18 cellular contexts compared by ENCODE assay signal in the genomic region with DNA sequence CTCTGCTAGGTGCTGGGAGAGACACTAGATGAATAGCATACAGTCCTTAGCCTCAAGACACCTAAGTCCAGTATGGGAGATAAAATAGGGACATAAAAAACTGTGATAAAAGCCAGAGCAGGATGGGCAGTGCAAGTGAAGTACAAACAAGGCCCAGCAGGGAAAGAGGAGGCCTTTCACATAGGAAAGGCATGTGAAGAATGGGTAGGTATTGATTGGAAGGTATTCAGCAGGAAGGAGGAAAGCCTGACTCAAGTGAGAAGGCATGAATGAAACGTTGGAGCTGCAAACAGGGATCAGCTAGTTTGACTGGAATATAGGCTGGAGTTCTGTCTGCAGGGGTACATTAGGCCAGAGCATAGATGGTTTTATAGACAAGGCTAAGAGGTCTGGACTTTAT. TPM values are rescaled to one million over a fixed set of nuclear protein-coding genes. Genes with fewer than 3 reads are reported as not detected.
DNase-seq lines count a peak whose midpoint lies in the region; ATAC-seq, FAIRE-seq and TF ChIP-seq lines count a peak whose summit lies in the region.
"Had no signal": no experiment of that assay in that cellular context is flagged by ENCODE, and none has a peak within 500 bp of the region (broad histone marks: within the 10 kb centered on the region; RNA-seq: fewer than 3 reads in every experiment).

No MANE protein-coding gene starts in this region.

- H3K9ac ChIP-seq in HCT116 (ENCODE audit: low read length) (no peak overlapping the region), astrocyte (ENCODE audit: low read length) (no peak overlapping the region), trophoblast cell (ENCODE audit: low read length) (no peak overlapping the region)

- intact Hi-C loops in HCT116 (cut with micrococcal nuclease): loop anchor here (10.0 kb wide), 1 partner anchor 246 kb away; no protein-coding TSS in a partner anchor

- no peak overlapping the region for H3K14ac ChIP-seq in trophoblast cell (ENCODE audit: low read length)

- no peaks in the 10 kb centered on the region for H4K20me1 ChIP-seq in HCT116 (ENCODE audit: insufficient read depth)
- H4K20me1 ChIP-seq in astrocyte (ENCODE audit: insufficient read depth, low read length): no peaks in the 10 kb centered on the region

- no peak for TF ChIP-seq POLR2A in HCT116 (IDR thresholded peaks at IDR 0.05; ENCODE audit: borderline replicate concordance, extremely low read depth, insufficient read depth, insufficient read length)

- H4K12ac ChIP-seq in trophoblast cell (ENCODE audit: low read depth, low read length): no peak overlapping the region

- H3K9me2 ChIP-seq in HCT116 (ENCODE audit: insufficient read depth): no peaks in the 10 kb centered on the region

- no peaks in the 10 kb centered on the region for H3K9me3 Mint-ChIP-seq in T-helper 2 cell treated with Interferon-gamma antibody and Interleukin-4, amounts not matched to agents 5 μg/mL and 100 μg/mL, for 36 hours
- H3K9me3 Mint-ChIP-seq in astrocyte (ENCODE audit: unreplicated experiment): no peaks in the 10 kb centered on the region
- H3K9me3 Mint-ChIP-seq: activated T-helper 2 cell treated with anti-CD3 and anti-CD28 coated beads, Interferon-gamma antibody, Interleukin-2, Interleukin-4, amounts not matched to agents 10 μg/mL and 5 μg/mL and 100 μg/mL, durations not matched to agents 14 hours and 24 hours and 36 hours had no signal

- H2AK5ac ChIP-seq in trophoblast cell (ENCODE audit: low read length): no peak overlapping the region

- H3K4me2 ChIP-seq in HCT116 (ENCODE audit: low read length) (peak overlapping the region; percentile 27; the same call in 1 of the 2 replicates), astrocyte (ENCODE audit: low read length) (no peak overlapping the region), trophoblast cell (ENCODE audit: low read length) (no peak overlapping the region)
- H3K4me2 ChIP-seq: hepatocyte had no signal

- H3K23ac ChIP-seq in trophoblast cell (ENCODE audit: low read length): no peak overlapping the region

- ATAC-seq in HCT116: peak; percentile 77; the same call in 1 of the 2 replicates

- no TSS peak for BruUV-seq in HCT116 (replicated peaks; lab: Mats Ljungman, UMichigan)

- H3K18ac ChIP-seq in trophoblast cell (ENCODE audit: low read length): no peak overlapping the region

- no peak overlapping the region for H2BK120ac ChIP-seq in trophoblast cell (ENCODE audit: insufficient read depth, low read length, poor library complexity)

- no peaks in the 10 kb centered on the region for H3K9me3 ChIP-seq in HCT116 (ENCODE audit: control insufficient read depth in 1 of 2, insufficient read depth in 1 of 2, low read depth in 1 of 2, low read length in 2 of 2)
- H3K9me3 ChIP-seq in astrocyte (ENCODE audit: insufficient read depth, low read depth, low read length): no peaks in the 10 kb centered on the region
- no peaks in the 10 kb centered on the region for H3K9me3 ChIP-seq in trophoblast cell (ENCODE audit: insufficient read depth, low read depth, low read length)

- H3K27me3 Mint-ChIP-seq in T-helper 2 cell treated with Interferon-gamma antibody and Interleukin-4, amounts not matched to agents 5 μg/mL and 100 μg/mL, for 36 hours (ENCODE audit: low read depth): peaks cover 28% of the 10 kb centered on the region
- peaks cover 2% of the 10 kb centered on the region for H3K27me3 Mint-ChIP-seq in astrocyte (ENCODE audit: low read depth, unreplicated experiment)

- no peak for TF ChIP-seq RAD21 in HCT116 (IDR thresholded peaks at IDR 0.05; ENCODE audit: low read depth)

- H3K36me3 Mint-ChIP-seq in T-helper 2 cell treated with Interferon-gamma antibody and Interleukin-4, amounts not matched to agents 5 μg/mL and 100 μg/mL, for 36 hours (ENCODE audit: low read depth): no peaks in the 10 kb centered on the region
- no peaks in the 10 kb centered on the region for H3K36me3 Mint-ChIP-seq in astrocyte (ENCODE audit: low read depth, unreplicated experiment)

- H3K27me3 ChIP-seq in HCT116 (ENCODE audit: insufficient read depth, low read length): peaks cover 29% of the 10 kb centered on the region; the same call in 1 of the 2 replicates
- peaks cover 17% of the 10 kb centered on the region for H3K27me3 ChIP-seq in astrocyte (ENCODE audit: insufficient read depth, low read length)
- H3K27me3 ChIP-seq in trophoblast cell (ENCODE audit: insufficient read depth, low read length): no peaks in the 10 kb centered on the region
- H3K27me3 ChIP-seq: brain microvascular endothelial cell had no signal

- H2BK5ac ChIP-seq in trophoblast cell (ENCODE audit: low read depth, low read length, poor library complexity): no peak overlapping the region

- H4K8ac ChIP-seq in trophoblast cell (ENCODE audit: low read depth, low read length): no peak overlapping the region

- no peak overlapping the region for H3K4ac ChIP-seq in trophoblast cell (ENCODE audit: low read depth, low read length)

- no peak overlapping the region for H4K91ac ChIP-seq in trophoblast cell (ENCODE audit: low read depth, low read length)

- CTCF ChIA-PET in HCT116 (lab: Charles Lee): no interaction called here

- H3K4me3 Mint-ChIP-seq in T-helper 2 cell treated with Interferon-gamma antibody and Interleukin-4, amounts not matched to agents 5 μg/mL and 100 μg/mL, for 36 hours: peak overlapping the region; percentile 31
- H3K4me3 Mint-ChIP-seq in astrocyte (ENCODE audit: unreplicated experiment): no peak overlapping the region

- H3K79me1 ChIP-seq in trophoblast cell (ENCODE audit: low read length): peaks cover 4% of the 10 kb centered on the region

- no peak for DNase-seq in T-helper 2 cell treated with Interferon-gamma antibody and Interleukin-4, amounts not matched to agents 5 μg/mL and 100 μg/mL, for 36 hours (ENCODE audit: low spot score)
- DNase-seq in T-helper 2 cell (no peak), HCT116 (ENCODE audit: low read depth, low spot score) (no peak), astrocyte (ENCODE audit: low read depth) (no peak), trophoblast cell (peak in 1 of 2 donors; percentile 71), KG1 (lab: John Stamatoyannopoulos, UW) (no peak), NCI-H446 treated with DMSO at 0.1 percent for 48 hours (lab: John Stamatoyannopoulos, UW) (no peak)
- DNase-seq in activated CD4-positive, CD25-positive, alpha-beta regulatory T cell treated with anti-CD3 and anti-CD28 coated beads, Interleukin-2, amount 50 U/mL, for 72 hours: no peak
- DNase-seq: 8988T; activated CD4-positive, alpha-beta T cell treated with anti-CD3 and anti-CD28 coated beads for 1 hour; brain microvascular endothelial cell; dorsolateral prefrontal cortex; GDM1; NCI-H2029; NCI-H524 treated with DMSO at 0.1 percent for 48 hours had no signal

- H3K4me1 ChIP-seq in HCT116 (ENCODE audit: control insufficient read depth in 1 of 2, insufficient read depth in 2 of 2, low read length in 2 of 2) (peaks cover 0 to 20% of the 10 kb centered on the region in 2 experiments; a peak in 1 of 4 replicates), astrocyte (ENCODE audit: insufficient read depth, low read length) (no peaks in the 10 kb centered on the region), trophoblast cell (ENCODE audit: control insufficient read depth in 1 of 2, insufficient read depth in 2 of 2, low read length in 2 of 2) (peaks cover 8 to 10% of the 10 kb centered on the region in 2 experiments)

- POLR2A ChIA-PET in HCT116 (lab: Charles Lee): no interaction called here

- H2AFZ ChIP-seq in HCT116 (ENCODE audit: low read depth, low read length, poor library complexity, severe bottlenecking): no peak overlapping the region
- H2AFZ ChIP-seq in astrocyte (ENCODE audit: low read depth, low read length): no peak overlapping the region
- no peak overlapping the region for H2AFZ ChIP-seq in trophoblast cell (ENCODE audit: insufficient read depth, low read length, poor library complexity)
- H2AFZ ChIP-seq: hepatocyte had no signal

- H3K79me2 ChIP-seq in HCT116 (ENCODE audit: insufficient read depth, low read length) (no peaks in the 10 kb centered on the region), astrocyte (ENCODE audit: insufficient read depth, low read length) (no peaks in the 10 kb centered on the region), trophoblast cell (ENCODE audit: control insufficient read depth, insufficient read depth, low read length, poor library complexity) (no peaks in the 10 kb centered on the region)
- H3K79me2 ChIP-seq: hepatocyte had no signal

- no peak for FAIRE-seq in astrocyte (lab: Jason Lieb, UNC)

- no CpG with 5 or more reads among the region's 1 CpG for WGBS in trophoblast cell (ENCODE audit: extremely low coverage, insufficient coverage, insufficient read length)

- H3K36me3 ChIP-seq in HCT116 (ENCODE audit: control insufficient read depth in 1 of 2, insufficient read depth in 2 of 2, low read length in 2 of 2) (no peaks in the 10 kb centered on the region), astrocyte (ENCODE audit: insufficient read depth, low read length) (no peaks in the 10 kb centered on the region), trophoblast cell (ENCODE audit: control insufficient read depth in 1 of 2, insufficient read depth in 2 of 2, low read length in 2 of 2) (no peaks in the 10 kb centered on the region)
- H3K36me3 ChIP-seq: brain microvascular endothelial cell had no signal

- H3K4me3 ChIP-seq in HCT116 (replicated peaks in 1 of 2; ENCODE audit: low read depth in 1 of 2, low read length in 2 of 2) (no peak overlapping the region), astrocyte (ENCODE audit: insufficient read depth, low read depth, low read length) (no peak overlapping the region), trophoblast cell (ENCODE audit: low read depth, low read length) (no peak overlapping the region)
- H3K4me3 ChIP-seq: dorsolateral prefrontal cortex, hepatocyte had no signal

- H3K27ac Mint-ChIP-seq in T-helper 2 cell treated with Interferon-gamma antibody and Interleukin-4, amounts not matched to agents 5 μg/mL and 100 μg/mL, for 36 hours: peak overlapping the region; percentile 85
- H3K27ac Mint-ChIP-seq in astrocyte (ENCODE audit: unreplicated experiment): peak overlapping the region; percentile 4

- no peak overlapping the region for H3K27ac ChIP-seq in HCT116 (ENCODE audit: low read depth, low read length)
- H3K27ac ChIP-seq in astrocyte (ENCODE audit: low read depth, low read length): no peak overlapping the region
- H3K27ac ChIP-seq in trophoblast cell (ENCODE audit: low read depth, low read length): peak overlapping the region; percentile 36
- H3K27ac ChIP-seq: brain microvascular endothelial cell, dorsolateral prefrontal cortex, hepatocyte had no signal

- TF ChIP-seq CTCF in HCT116 (IDR thresholded peaks at IDR 0.05 in 2 of 3, conservative IDR thresholded peaks at IDR 0.05 in 1 of 3; ENCODE audit: borderline replicate concordance in 1 of 3, insufficient read depth in 1 of 3, low read depth in 2 of 3, low read length in 2 of 3): no peak
- TF ChIP-seq CTCF in astrocyte (IDR thresholded peaks at IDR 0.05; ENCODE audit: insufficient read depth, low read depth, low read length): no peak

- H2BK12ac ChIP-seq in trophoblast cell (ENCODE audit: low read length): no peak overlapping the region

- H3K4me1 Mint-ChIP-seq in T-helper 2 cell treated with Interferon-gamma antibody and Interleukin-4, amounts not matched to agents 5 μg/mL and 100 μg/mL, for 36 hours (ENCODE audit: low read depth): peaks cover 71% of the 10 kb centered on the region
- peaks cover 24% of the 10 kb centered on the region for H3K4me1 Mint-ChIP-seq in astrocyte (ENCODE audit: low read depth, unreplicated experiment)

- RAD21 ChIA-PET in HCT116 (lab: Charles Lee; ENCODE audit: low non-redundant PET in 1 of 2, low total read pairs in 2 of 2, uncharacterized antibody in 2 of 2, unreplicated experiment in 2 of 2): no interaction called here

RNA-seq across cellular contexts. Expression of a gene that starts 11.0 kb away (rescaled TPM):
- total RNA-seq in HCT116 (2021; ENCODE audit: unreplicated experiment): 1.3 TPM
- 0.91 and 2.8 TPM in 2 replicates for polyA plus RNA-seq in HCT116 (2012)
- total RNA-seq in astrocyte: 2.8 and 4.1 TPM in 2 replicates
- 0.86 and 1.2 TPM in 2 replicates for polyA plus RNA-seq in trophoblast cell (2013)
- total RNA-seq: fibroblast of lung had no signal
